In the genomic region with DNA sequence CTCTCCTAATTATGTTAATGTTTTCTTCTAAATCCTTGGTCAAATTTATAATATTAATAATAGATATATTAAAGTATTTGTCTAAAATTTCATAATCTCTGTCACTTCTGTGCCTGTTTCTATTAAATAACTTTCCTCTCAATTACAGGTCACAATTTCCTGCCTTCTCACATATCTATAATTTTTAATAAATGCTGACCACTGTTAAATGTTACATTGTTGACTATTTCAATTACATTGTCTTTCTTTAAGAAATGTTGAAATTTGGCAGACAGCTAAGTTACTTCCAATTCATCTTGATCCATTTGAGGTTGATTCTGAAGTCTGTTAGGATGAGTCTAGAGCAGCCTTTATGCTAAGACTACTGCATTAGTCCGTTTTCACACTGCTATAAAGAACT, we compare ENCODE assay signal across 36 cellular contexts. TPM values are rescaled to one million over a fixed set of nuclear protein-coding genes. Genes with fewer than 3 reads are reported as not detected.
"Had no signal": no experiment of that assay in that cellular context is flagged by ENCODE, and none has a peak within 500 bp of the region (broad histone marks: within the 10 kb centered on the region; RNA-seq: fewer than 3 reads in every experiment).

No MANE protein-coding gene starts in this region.

- FAIRE-seq: astrocyte, bronchial epithelial cell had no signal

- H3K4me1 ChIP-seq: adrenal gland, ascending aorta, body of pancreas, breast epithelium had no signal

- DNase-seq: activated effector memory CD4-positive, alpha-beta T cell treated with anti-CD3 and anti-CD28 coated beads, Interleukin-2, amount 50 U/mL, for 16 hours; activated effector memory CD4-positive, alpha-beta T cell treated with Interleukin-2 at 50 U/mL for 16 hours; activated gamma-delta T cell; activated gamma-delta T cell treated with Interleukin-2 at 50 U/mL for 16 hours; activated naive CD4-positive, alpha-beta T cell; activated naive CD4-positive, alpha-beta T cell treated with anti-CD3 and anti-CD28 coated beads for 36 hours; activated naive CD4-positive, alpha-beta T cell treated with anti-CD3 and anti-CD28 coated beads, Interleukin-2, amount 10 ng/mL, durations not matched to agents 7 days and 5 days; activated naive CD4-positive, alpha-beta T cell treated with anti-CD3 and anti-CD28 coated beads, Interleukin-2, amount 50 U/mL, for 16 hours; activated naive CD4-positive, alpha-beta T cell treated with Interleukin-2 at 50 U/mL for 16 hours; activated naive CD8-positive, alpha-beta T cell treated with anti-CD3 and anti-CD28 coated beads for 36 hours; activated naive CD8-positive, alpha-beta T cell treated with anti-CD3 and anti-CD28 coated beads, Interleukin-2, amount 10 ng/mL, durations not matched to agents 7 days and 5 days; activated naive CD8-positive, alpha-beta T cell treated with anti-CD3 and anti-CD28 coated beads, Interleukin-2, amount 50 U/mL, for 24 hours; activated T-cell treated with anti-CD3 and anti-CD28 coated beads, Interleukin-2, amount 50 U/mL, for 1 hour; activated T-cell treated with anti-CD3 and anti-CD28 coated beads, Interleukin-2, amount 50 U/mL, for 24 hours; activated T-cell treated with anti-CD3 and anti-CD28 coated beads, Interleukin-2, amount 50 U/mL, for 4 hours; activated T-cell treated with anti-CD3 and anti-CD28 coated beads, Interleukin-2, amount 50 U/mL, for 48 hours; activated T-cell treated with anti-CD3 and anti-CD28 coated beads, Interleukin-2, amount 50 U/mL, for 72 hours; adrenal gland; amniotic stem cell; amygdala; anterior cingulate cortex; aorta; body of pancreas; brain microvascular endothelial cell; caudate nucleus; central memory CD4-positive, alpha-beta T cell; cerebellar nuclear complex had no signal

- H3K36me3 ChIP-seq: adrenal gland, ascending aorta, brain microvascular endothelial cell, breast epithelium had no signal

- H3K4me3 ChIP-seq: adrenal gland, ascending aorta, body of pancreas, breast epithelium, cardiac muscle cell had no signal

- H3K27me3 ChIP-seq: adrenal gland, ascending aorta, body of pancreas, brain microvascular endothelial cell, breast epithelium, cardiac muscle cell had no signal

- H3K9me3 ChIP-seq: adrenal gland, breast epithelium had no signal

- ATAC-seq: activated naive CD4-positive, alpha-beta T cell treated with anti-CD3 and anti-CD28 coated beads, Interleukin-2, amount 50 U/mL, for 72 hours; activated naive CD8-positive, alpha-beta T cell treated with anti-CD3 and anti-CD28 coated beads, Interleukin-2, amount 50 U/mL, for 24 hours; activated T-cell treated with anti-CD3 and anti-CD28 coated beads, Interleukin-2, amount 50 U/mL, for 4 hours; activated T-cell treated with anti-CD3 and anti-CD28 coated beads, Interleukin-2, amount 50 U/mL, for 72 hours; activated T-helper 17 cell treated with anti-CD3 and anti-CD28 coated beads, Interleukin-2, amount 50 U/mL, for 72 hours; body of pancreas had no signal

- H3K27ac ChIP-seq: adrenal gland, ascending aorta, body of pancreas, brain microvascular endothelial cell, breast epithelium, cardiac muscle cell had no signal

RNA-seq across cellular contexts. Expression of a gene that starts 41.7 kb away (rescaled TPM):
- total RNA-seq: activated naive CD4-positive, alpha-beta T cell treated with anti-CD3 and anti-CD28 coated beads for 36 hours; activated naive CD4-positive, alpha-beta T cell treated with anti-CD3 and anti-CD28 coated beads, Interleukin-2, amount 50 U/mL, for 72 hours; activated naive CD8-positive, alpha-beta T cell treated with anti-CD3 and anti-CD28 coated beads for 36 hours; activated naive CD8-positive, alpha-beta T cell treated with anti-CD3 and anti-CD28 coated beads, Interleukin-2, amount 10 ng/mL, durations not matched to agents 7 days and 5 days; activated T-cell treated with anti-CD3 and anti-CD28 coated beads, Interleukin-2, amount 50 U/mL, for 4 hours; activated T-cell treated with anti-CD3 and anti-CD28 coated beads, Interleukin-2, amount 50 U/mL, for 72 hours; activated T-helper 1 cell treated with anti-CD3 and anti-CD28 coated beads, Interleukin-12 subunit alpha, Interleukin-12 subunit beta, Interleukin-2, Interleukin-4 antibody, amounts not matched to agents 30 ng/mL and 10 ng/mL and 1 ng/mL, durations not matched to agents 14 hours and 24 hours and 36 hours; activated T-helper 17 cell treated with anti-CD3 and anti-CD28 coated beads, Interleukin-2, amount 50 U/mL, for 72 hours; activated T-helper 2 cell treated with anti-CD3 and anti-CD28 coated beads, Interferon-gamma antibody, Interleukin-2, Interleukin-4, amounts not matched to agents 10 μg/mL and 5 μg/mL and 100 μg/mL, durations not matched to agents 14 hours and 24 hours and 36 hours; bronchial epithelial cell had no signal

RNA-seq across cellular contexts. Expression of a gene that starts 56.0 kb away (rescaled TPM):
- total RNA-seq: activated naive CD4-positive, alpha-beta T cell treated with anti-CD3 and anti-CD28 coated beads for 36 hours; activated naive CD4-positive, alpha-beta T cell treated with anti-CD3 and anti-CD28 coated beads, Interleukin-2, amount 50 U/mL, for 72 hours; activated naive CD8-positive, alpha-beta T cell treated with anti-CD3 and anti-CD28 coated beads for 36 hours; activated naive CD8-positive, alpha-beta T cell treated with anti-CD3 and anti-CD28 coated beads, Interleukin-2, amount 10 ng/mL, durations not matched to agents 7 days and 5 days; activated T-cell treated with anti-CD3 and anti-CD28 coated beads, Interleukin-2, amount 50 U/mL, for 4 hours; activated T-cell treated with anti-CD3 and anti-CD28 coated beads, Interleukin-2, amount 50 U/mL, for 72 hours; activated T-helper 1 cell treated with anti-CD3 and anti-CD28 coated beads, Interleukin-12 subunit alpha, Interleukin-12 subunit beta, Interleukin-2, Interleukin-4 antibody, amounts not matched to agents 30 ng/mL and 10 ng/mL and 1 ng/mL, durations not matched to agents 14 hours and 24 hours and 36 hours; activated T-helper 17 cell treated with anti-CD3 and anti-CD28 coated beads, Interleukin-2, amount 50 U/mL, for 72 hours; activated T-helper 2 cell treated with anti-CD3 and anti-CD28 coated beads, Interferon-gamma antibody, Interleukin-2, Interleukin-4, amounts not matched to agents 10 μg/mL and 5 μg/mL and 100 μg/mL, durations not matched to agents 14 hours and 24 hours and 36 hours; bronchial epithelial cell had no signal
